ENCODE assay signal across 32 cellular contexts in the genomic region with DNA sequence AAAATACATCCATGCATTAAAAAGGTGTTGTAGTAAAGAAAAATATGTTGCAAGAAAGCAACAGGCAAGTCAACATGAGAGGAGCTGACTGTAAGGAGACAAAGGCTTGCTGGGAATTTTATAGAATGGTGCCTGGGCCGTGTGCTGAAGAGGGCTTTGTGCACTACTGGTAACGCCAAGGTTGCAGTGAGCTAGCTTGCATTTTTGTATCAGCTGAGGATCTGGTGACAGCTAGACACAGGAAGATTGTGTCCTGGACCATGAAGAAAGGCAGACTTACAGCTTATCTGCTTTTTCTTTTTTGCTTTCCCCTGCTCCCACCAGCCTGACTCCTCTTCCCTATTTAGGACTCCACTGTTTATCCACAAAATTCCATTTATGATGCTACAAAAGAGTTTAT.
"Had no signal": no experiment of that assay in that cellular context is flagged by ENCODE, and none has a peak within 500 bp of the region (broad histone marks: within the 10 kb centered on the region; RNA-seq: fewer than 3 reads in every experiment).

No MANE protein-coding gene starts in this region.

- H3K27ac ChIP-seq: adrenal gland, body of pancreas, brain microvascular endothelial cell, breast epithelium, VCaP had no signal

- H3K9me3 ChIP-seq: adrenal gland, body of pancreas, breast epithelium had no signal

- H3K4me1 ChIP-seq: body of pancreas, breast epithelium had no signal

- H3K27me3 Mint-ChIP-seq: activated CD4-positive, alpha-beta memory T cell treated with anti-CD3 and anti-CD28 coated beads for 36 hours had no signal

- H3K36me3 ChIP-seq: adrenal gland, brain microvascular endothelial cell, breast epithelium had no signal

- H3K9me3 Mint-ChIP-seq: activated CD4-positive, alpha-beta memory T cell treated with anti-CD3 and anti-CD28 coated beads for 36 hours; activated CD4-positive, alpha-beta T cell treated with anti-CD3 and anti-CD28 coated beads, Interleukin-2, amount 10 ng/mL, durations not matched to agents 24 days and 14 days; activated CD8-positive, alpha-beta T cell treated with anti-CD3 and anti-CD28 coated beads for 36 hours; activated naive CD4-positive, alpha-beta T cell treated with anti-CD3 and anti-CD28 coated beads for 36 hours; activated naive CD4-positive, alpha-beta T cell treated with anti-CD3 and anti-CD28 coated beads, Interleukin-2, amount 50 U/mL, for 72 hours; activated naive CD8-positive, alpha-beta T cell treated with anti-CD3 and anti-CD28 coated beads for 36 hours; activated T-cell treated with anti-CD3 and anti-CD28 coated beads, Interleukin-2, amount 50 U/mL, for 24 hours; activated T-helper 1 cell treated with anti-CD3 and anti-CD28 coated beads, Interleukin-12 subunit alpha, Interleukin-12 subunit beta, Interleukin-2, Interleukin-4 antibody, amounts not matched to agents 30 ng/mL and 10 ng/mL and 1 ng/mL, durations not matched to agents 14 hours and 24 hours and 36 hours; activated T-helper 17 cell treated with anti-CD3 and anti-CD28 coated beads, Interleukin-2, amount 50 U/mL, for 72 hours; T-cell; T-helper 2 cell treated with Interferon-gamma antibody and Interleukin-4, amounts not matched to agents 5 μg/mL and 100 μg/mL, for 36 hours had no signal

- DNase-seq: activated B cell treated with CpG ODN at 0.5 μM for 24 hours; activated CD4-positive, alpha-beta memory T cell treated with anti-CD3 and anti-CD28 coated beads for 36 hours; activated CD4-positive, alpha-beta T cell treated with anti-CD3 and anti-CD28 coated beads for 4 hours; activated CD4-positive, alpha-beta T cell treated with anti-CD3 and anti-CD28 coated beads, Interleukin-2, amount 10 ng/mL, durations not matched to agents 24 days and 14 days; activated CD4-positive, alpha-beta T cell treated with anti-CD3 and anti-CD28 coated beads, Interleukin-2, amount 50 U/mL, for 1 hour; activated CD4-positive, alpha-beta T cell treated with anti-CD3 and anti-CD28 coated beads, Interleukin-2, amount 50 U/mL, for 4 hours; activated CD4-positive, CD25-positive, alpha-beta regulatory T cell treated with anti-CD3 and anti-CD28 coated beads, Interleukin-2, amount 50 U/mL, for 72 hours; activated CD8-positive, alpha-beta memory T cell treated with anti-CD3 and anti-CD28 coated beads, Interleukin-2, amount 50 U/mL, for 4 hours; activated CD8-positive, alpha-beta T cell treated with anti-CD3 and anti-CD28 coated beads for 36 hours; activated effector memory CD4-positive, alpha-beta T cell treated with anti-CD3 and anti-CD28 coated beads, Interleukin-2, amount 50 U/mL, for 16 hours; activated gamma-delta T cell treated with Interleukin-2 at 50 U/mL for 16 hours; activated naive CD4-positive, alpha-beta T cell; activated naive CD4-positive, alpha-beta T cell treated with anti-CD3 and anti-CD28 coated beads for 36 hours; activated naive CD4-positive, alpha-beta T cell treated with anti-CD3 and anti-CD28 coated beads, Interleukin-2, amount 50 U/mL, for 16 hours; activated naive CD8-positive, alpha-beta T cell treated with anti-CD3 and anti-CD28 coated beads for 36 hours; activated T-cell treated with anti-CD3 and anti-CD28 coated beads, Interleukin-2, amount 50 U/mL, for 24 hours; activated T-cell treated with anti-CD3 and anti-CD28 coated beads, Interleukin-2, amount 50 U/mL, for 48 hours; adrenal gland; amniotic stem cell; aorta; body of pancreas; brain microvascular endothelial cell; central memory CD4-positive, alpha-beta T cell; T-cell; T-helper 2 cell; T-helper 9 cell had no signal

- H3K27ac Mint-ChIP-seq: activated B cell treated with CpG ODN at 0.5 μM for 24 hours; activated CD4-positive, alpha-beta memory T cell treated with anti-CD3 and anti-CD28 coated beads for 36 hours; activated CD4-positive, alpha-beta T cell treated with anti-CD3 and anti-CD28 coated beads, Interleukin-2, amount 10 ng/mL, durations not matched to agents 24 days and 14 days; activated CD8-positive, alpha-beta T cell treated with anti-CD3 and anti-CD28 coated beads for 36 hours; activated naive CD4-positive, alpha-beta T cell treated with anti-CD3 and anti-CD28 coated beads for 36 hours; activated naive CD4-positive, alpha-beta T cell treated with anti-CD3 and anti-CD28 coated beads, Interleukin-2, amount 50 U/mL, for 72 hours; activated naive CD8-positive, alpha-beta T cell treated with anti-CD3 and anti-CD28 coated beads for 36 hours; activated T-cell treated with anti-CD3 and anti-CD28 coated beads, Interleukin-2, amount 50 U/mL, for 24 hours; activated T-helper 1 cell treated with anti-CD3 and anti-CD28 coated beads, Interleukin-12 subunit alpha, Interleukin-12 subunit beta, Interleukin-2, Interleukin-4 antibody, amounts not matched to agents 30 ng/mL and 10 ng/mL and 1 ng/mL, durations not matched to agents 14 hours and 24 hours and 36 hours; activated T-helper 17 cell treated with anti-CD3 and anti-CD28 coated beads, Interleukin-2, amount 50 U/mL, for 72 hours; T-cell; T-helper 2 cell treated with Interferon-gamma antibody and Interleukin-4, amounts not matched to agents 5 μg/mL and 100 μg/mL, for 36 hours had no signal

- ATAC-seq: activated CD8-positive, alpha-beta T cell treated with anti-CD3 and anti-CD28 coated beads for 36 hours; activated naive CD4-positive, alpha-beta T cell treated with anti-CD3 and anti-CD28 coated beads, Interleukin-2, amount 50 U/mL, for 72 hours; activated T-helper 17 cell treated with anti-CD3 and anti-CD28 coated beads, Interleukin-2, amount 50 U/mL, for 72 hours; body of pancreas; T-cell had no signal

- H3K27me3 ChIP-seq: adrenal gland, body of pancreas, brain microvascular endothelial cell, breast epithelium had no signal

- H3K36me3 Mint-ChIP-seq: activated CD4-positive, alpha-beta memory T cell treated with anti-CD3 and anti-CD28 coated beads for 36 hours; activated naive CD4-positive, alpha-beta T cell treated with anti-CD3 and anti-CD28 coated beads, Interleukin-2, amount 50 U/mL, for 72 hours; activated naive CD8-positive, alpha-beta T cell treated with anti-CD3 and anti-CD28 coated beads for 36 hours; T-cell had no signal

- H3K4me3 ChIP-seq: adrenal gland, body of pancreas, breast epithelium had no signal

- H3K4me3 Mint-ChIP-seq: activated B cell treated with CpG ODN at 0.5 μM for 24 hours; activated CD4-positive, alpha-beta memory T cell treated with anti-CD3 and anti-CD28 coated beads for 36 hours; activated CD4-positive, alpha-beta T cell treated with anti-CD3 and anti-CD28 coated beads, Interleukin-2, amount 10 ng/mL, durations not matched to agents 24 days and 14 days; activated CD8-positive, alpha-beta T cell treated with anti-CD3 and anti-CD28 coated beads for 36 hours; activated naive CD4-positive, alpha-beta T cell treated with anti-CD3 and anti-CD28 coated beads for 36 hours; activated naive CD8-positive, alpha-beta T cell treated with anti-CD3 and anti-CD28 coated beads for 36 hours; activated T-cell treated with anti-CD3 and anti-CD28 coated beads, Interleukin-2, amount 50 U/mL, for 24 hours; activated T-helper 1 cell treated with anti-CD3 and anti-CD28 coated beads, Interleukin-12 subunit alpha, Interleukin-12 subunit beta, Interleukin-2, Interleukin-4 antibody, amounts not matched to agents 30 ng/mL and 10 ng/mL and 1 ng/mL, durations not matched to agents 14 hours and 24 hours and 36 hours; activated T-helper 17 cell treated with anti-CD3 and anti-CD28 coated beads, Interleukin-2, amount 50 U/mL, for 72 hours; T-cell; T-helper 2 cell treated with Interferon-gamma antibody and Interleukin-4, amounts not matched to agents 5 μg/mL and 100 μg/mL, for 36 hours had no signal

- H3K4me1 Mint-ChIP-seq: activated B cell treated with CpG ODN at 0.5 μM for 24 hours; activated CD4-positive, alpha-beta T cell treated with anti-CD3 and anti-CD28 coated beads, Interleukin-2, amount 10 ng/mL, durations not matched to agents 24 days and 14 days; activated naive CD8-positive, alpha-beta T cell treated with anti-CD3 and anti-CD28 coated beads for 36 hours; activated T-helper 17 cell treated with anti-CD3 and anti-CD28 coated beads, Interleukin-2, amount 50 U/mL, for 72 hours; T-cell had no signal
